28 cellular contexts compared by ENCODE assay signal in the genomic region with DNA sequence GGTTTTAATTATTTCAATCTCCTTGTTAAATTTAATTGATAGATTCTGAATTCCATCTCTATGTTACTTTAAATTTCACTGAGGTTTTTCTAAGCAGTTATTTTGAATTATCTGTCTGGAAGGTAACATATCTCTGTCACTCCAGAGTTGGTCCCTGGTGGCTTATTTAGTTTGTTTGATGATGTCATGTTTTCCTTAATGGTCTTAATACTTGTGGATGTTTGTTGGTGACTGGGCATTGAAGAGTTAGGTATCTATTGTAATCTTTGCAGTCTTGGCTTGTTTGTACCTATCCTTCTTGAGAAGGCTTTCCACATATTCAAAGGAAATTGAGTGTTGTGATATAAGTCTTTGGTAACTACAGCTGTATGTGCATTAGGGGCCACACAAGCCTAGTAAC.
"Had no signal": no experiment of that assay in that cellular context is flagged by ENCODE, and none has a peak within 500 bp of the region (broad histone marks: within the 10 kb centered on the region; RNA-seq: fewer than 3 reads in every experiment).

No MANE protein-coding gene starts in this region.

- H3K4me1 ChIP-seq: colonic mucosa, esophagus muscularis mucosa, esophagus squamous epithelium, foreskin keratinocyte, gastrocnemius medialis, gastroesophageal sphincter, heart left ventricle, heart right ventricle had no signal

- H3K4me3 ChIP-seq: colonic mucosa, coronary artery, dorsolateral prefrontal cortex, esophagus muscularis mucosa, esophagus squamous epithelium, gastrocnemius medialis, gastroesophageal sphincter, heart left ventricle, heart right ventricle had no signal

- DNase-seq: colonic mucosa; cortex of kidney; dermis blood vessel endothelial cell; dorsolateral prefrontal cortex; effector CD4-positive, alpha-beta T cell; effector CD8-positive, alpha-beta T cell; effector memory CD4-positive, alpha-beta T cell; effector memory CD8-positive, alpha-beta T cell; endodermal cell; erythroblast; esophagus squamous epithelium; foreskin fibroblast; foreskin melanocyte; gastrocnemius medialis; glutamatergic neuron; head of caudate nucleus; heart left ventricle; heart right ventricle had no signal

- H3K9me3 ChIP-seq: colonic mucosa, esophagus squamous epithelium, gastrocnemius medialis had no signal

- H3K27ac ChIP-seq: colonic mucosa, coronary artery, dorsolateral prefrontal cortex, epithelial cell of prostate, esophagus muscularis mucosa, esophagus squamous epithelium, foreskin keratinocyte, gastrocnemius medialis, gastroesophageal sphincter, heart left ventricle, heart right ventricle had no signal

- FAIRE-seq: colon, endometrium, endothelial cell of umbilical vein, frontal cortex had no signal

- ATAC-seq: effector memory CD8-positive, alpha-beta T cell; esophagus mucosa; foreskin keratinocyte; gastrocnemius medialis; gastroesophageal sphincter; heart left ventricle; heart right ventricle had no signal

- H3K27me3 ChIP-seq: colonic mucosa, dorsolateral prefrontal cortex, esophagus muscularis mucosa, esophagus squamous epithelium, foreskin keratinocyte, gastrocnemius medialis, gastroesophageal sphincter, heart left ventricle, heart right ventricle had no signal

- H3K36me3 ChIP-seq: colonic mucosa, esophagus muscularis mucosa, esophagus squamous epithelium, gastrocnemius medialis, gastroesophageal sphincter, heart left ventricle, heart right ventricle had no signal
